Comparison of ENCODE assay signal across 2 cellular contexts in the genomic region with DNA sequence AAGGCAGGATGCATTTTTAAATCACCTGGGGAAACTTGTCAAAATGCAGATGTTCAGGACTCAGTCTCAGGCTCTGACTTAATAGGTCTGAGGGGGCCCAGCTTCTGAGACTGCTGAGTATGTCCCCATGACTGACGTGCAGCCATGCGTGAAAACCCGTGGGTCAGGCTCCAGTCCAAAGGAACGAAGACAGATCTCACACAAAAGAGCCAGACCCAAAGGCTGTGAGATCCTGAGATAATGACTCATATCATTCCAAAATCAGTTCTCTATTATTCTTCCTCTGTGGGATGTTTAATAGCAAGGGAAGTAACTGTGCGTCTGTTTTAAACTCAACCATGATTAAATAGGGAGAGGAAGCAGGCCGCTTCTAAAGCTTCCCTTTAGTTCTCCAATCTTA.
A peak's percentile ranks its signal among the peaks of the same experiment; 100 is the strongest.
TF ChIP-seq lines count a peak whose summit lies in the region.

No MANE protein-coding gene starts in this region.

TF ChIP-seq in HEK293, 187 proteins besides CTCF, POLR2A, EP300 and RAD21 (continued from another document):
- TF ChIP-seq, protein P1, sequence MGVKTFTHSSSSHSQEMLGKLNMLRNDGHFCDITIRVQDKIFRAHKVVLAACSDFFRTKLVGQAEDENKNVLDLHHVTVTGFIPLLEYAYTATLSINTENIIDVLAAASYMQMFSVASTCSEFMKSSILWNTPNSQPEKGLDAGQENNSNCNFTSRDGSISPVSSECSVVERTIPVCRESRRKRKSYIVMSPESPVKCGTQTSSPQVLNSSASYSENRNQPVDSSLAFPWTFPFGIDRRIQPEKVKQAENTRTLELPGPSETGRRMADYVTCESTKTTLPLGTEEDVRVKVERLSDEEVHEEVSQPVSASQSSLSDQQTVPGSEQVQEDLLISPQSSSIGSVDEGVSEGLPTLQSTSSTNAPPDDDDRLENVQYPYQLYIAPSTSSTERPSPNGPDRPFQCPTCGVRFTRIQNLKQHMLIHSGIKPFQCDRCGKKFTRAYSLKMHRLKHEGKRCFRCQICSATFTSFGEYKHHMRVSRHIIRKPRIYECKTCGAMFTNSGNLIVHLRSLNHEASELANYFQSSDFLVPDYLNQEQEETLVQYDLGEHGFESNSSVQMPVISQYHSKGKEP (tag by site-specific recombination; IDR thresholded peaks at IDR 0.05) = peak; percentile 43; the same call in 1 of the 2 replicates
- TF ChIP-seq ZFHX2 (tag by site-specific recombination; conservative IDR thresholded peaks at IDR 0.05) (0 out of 2 replicates have a peak, but pooled peaks have one; percentile 6), ZNF510 (tag by site-specific recombination; IDR thresholded peaks at IDR 0.05; ENCODE audit: insufficient replicate concordance) (no peak), ZNF302 (tag by site-specific recombination; IDR thresholded peaks at IDR 0.05; ENCODE audit: low read depth) (no peak), ZNF629 (tag by site-specific recombination; IDR thresholded peaks at IDR 0.05) (no peak), ZNF660 (tag by site-specific recombination; IDR thresholded peaks at IDR 0.05) (0 out of 2 replicates have a peak, but pooled peaks have one; percentile 36), ZNF768 (tag by site-specific recombination; IDR thresholded peaks at IDR 0.05) (no peak)
- TF ChIP-seq, protein P2, sequence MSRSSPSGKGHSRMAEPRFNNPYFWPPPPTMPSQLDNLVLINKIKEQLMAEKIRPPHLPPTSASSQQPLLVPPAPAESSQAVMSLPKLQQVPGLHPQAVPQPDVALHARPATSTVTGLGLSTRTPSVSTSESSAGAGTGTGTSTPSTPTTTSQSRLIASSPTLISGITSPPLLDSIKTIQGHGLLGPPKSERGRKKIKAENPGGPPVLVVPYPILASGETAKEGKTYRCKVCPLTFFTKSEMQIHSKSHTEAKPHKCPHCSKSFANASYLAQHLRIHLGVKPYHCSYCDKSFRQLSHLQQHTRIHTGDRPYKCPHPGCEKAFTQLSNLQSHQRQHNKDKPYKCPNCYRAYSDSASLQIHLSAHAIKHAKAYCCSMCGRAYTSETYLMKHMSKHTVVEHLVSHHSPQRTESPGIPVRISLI (tag by site-specific recombination; IDR thresholded peaks at IDR 0.05) = no peak
- TF ChIP-seq, protein P3, sequence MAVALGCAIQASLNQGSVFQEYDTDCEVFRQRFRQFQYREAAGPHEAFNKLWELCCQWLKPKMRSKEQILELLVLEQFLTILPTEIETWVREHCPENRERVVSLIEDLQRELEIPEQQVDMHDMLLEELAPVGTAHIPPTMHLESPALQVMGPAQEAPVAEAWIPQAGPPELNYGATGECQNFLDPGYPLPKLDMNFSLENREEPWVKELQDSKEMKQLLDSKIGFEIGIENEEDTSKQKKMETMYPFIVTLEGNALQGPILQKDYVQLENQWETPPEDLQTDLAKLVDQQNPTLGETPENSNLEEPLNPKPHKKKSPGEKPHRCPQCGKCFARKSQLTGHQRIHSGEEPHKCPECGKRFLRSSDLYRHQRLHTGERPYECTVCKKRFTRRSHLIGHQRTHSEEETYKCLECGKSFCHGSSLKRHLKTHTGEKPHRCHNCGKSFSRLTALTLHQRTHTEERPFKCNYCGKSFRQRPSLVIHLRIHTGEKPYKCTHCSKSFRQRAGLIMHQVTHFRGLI (tag by site-specific recombination; IDR thresholded peaks at IDR 0.05) = no peak

TF ChIP-seq in WTC11, 78 proteins besides CTCF, POLR2A, EP300 and RAD21 (continued from another document):
- TF ChIP-seq, protein P4, sequence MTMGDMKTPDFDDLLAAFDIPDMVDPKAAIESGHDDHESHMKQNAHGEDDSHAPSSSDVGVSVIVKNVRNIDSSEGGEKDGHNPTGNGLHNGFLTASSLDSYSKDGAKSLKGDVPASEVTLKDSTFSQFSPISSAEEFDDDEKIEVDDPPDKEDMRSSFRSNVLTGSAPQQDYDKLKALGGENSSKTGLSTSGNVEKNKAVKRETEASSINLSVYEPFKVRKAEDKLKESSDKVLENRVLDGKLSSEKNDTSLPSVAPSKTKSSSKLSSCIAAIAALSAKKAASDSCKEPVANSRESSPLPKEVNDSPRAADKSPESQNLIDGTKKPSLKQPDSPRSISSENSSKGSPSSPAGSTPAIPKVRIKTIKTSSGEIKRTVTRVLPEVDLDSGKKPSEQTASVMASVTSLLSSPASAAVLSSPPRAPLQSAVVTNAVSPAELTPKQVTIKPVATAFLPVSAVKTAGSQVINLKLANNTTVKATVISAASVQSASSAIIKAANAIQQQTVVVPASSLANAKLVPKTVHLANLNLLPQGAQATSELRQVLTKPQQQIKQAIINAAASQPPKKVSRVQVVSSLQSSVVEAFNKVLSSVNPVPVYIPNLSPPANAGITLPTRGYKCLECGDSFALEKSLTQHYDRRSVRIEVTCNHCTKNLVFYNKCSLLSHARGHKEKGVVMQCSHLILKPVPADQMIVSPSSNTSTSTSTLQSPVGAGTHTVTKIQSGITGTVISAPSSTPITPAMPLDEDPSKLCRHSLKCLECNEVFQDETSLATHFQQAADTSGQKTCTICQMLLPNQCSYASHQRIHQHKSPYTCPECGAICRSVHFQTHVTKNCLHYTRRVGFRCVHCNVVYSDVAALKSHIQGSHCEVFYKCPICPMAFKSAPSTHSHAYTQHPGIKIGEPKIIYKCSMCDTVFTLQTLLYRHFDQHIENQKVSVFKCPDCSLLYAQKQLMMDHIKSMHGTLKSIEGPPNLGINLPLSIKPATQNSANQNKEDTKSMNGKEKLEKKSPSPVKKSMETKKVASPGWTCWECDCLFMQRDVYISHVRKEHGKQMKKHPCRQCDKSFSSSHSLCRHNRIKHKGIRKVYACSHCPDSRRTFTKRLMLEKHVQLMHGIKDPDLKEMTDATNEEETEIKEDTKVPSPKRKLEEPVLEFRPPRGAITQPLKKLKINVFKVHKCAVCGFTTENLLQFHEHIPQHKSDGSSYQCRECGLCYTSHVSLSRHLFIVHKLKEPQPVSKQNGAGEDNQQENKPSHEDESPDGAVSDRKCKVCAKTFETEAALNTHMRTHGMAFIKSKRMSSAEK (CRISPR knock-in tag; IDR thresholded peaks at IDR 0.05; ENCODE audit: borderline replicate concordance) = no peak
- TF ChIP-seq, protein P5, sequence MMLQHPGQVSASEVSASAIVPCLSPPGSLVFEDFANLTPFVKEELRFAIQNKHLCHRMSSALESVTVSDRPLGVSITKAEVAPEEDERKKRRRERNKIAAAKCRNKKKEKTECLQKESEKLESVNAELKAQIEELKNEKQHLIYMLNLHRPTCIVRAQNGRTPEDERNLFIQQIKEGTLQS (CRISPR knock-in tag; conservative IDR thresholded peaks at IDR 0.05) = no peak
- no peak for TF ChIP-seq JAZF1 (CRISPR knock-in tag; IDR thresholded peaks at IDR 0.05)
